11 cellular contexts compared by ENCODE assay signal in genomic region chr3:194369522-194370279, GRCh38. TPM values are rescaled to one million over a fixed set of nuclear protein-coding genes. Genes with fewer than 3 reads are reported as not detected.
DNase-seq lines count a peak whose midpoint lies in the region; ATAC-seq and TF ChIP-seq lines count a peak whose summit lies in the region.
"Had no signal": no experiment of that assay in that cellular context is flagged by ENCODE, and none has a peak within 500 bp of the region (broad histone marks: within the 10 kb centered on the region; RNA-seq: fewer than 3 reads in every experiment).

TSS of gene LRRC15 (minus strand) at chr3:194369743. CDS start at chr3:194361043, 8,700 bp downstream.

- H3K36me3 Mint-ChIP-seq in natural killer cell, result no peaks in the 10 kb centered on the region

- H3K27me3 Mint-ChIP-seq in natural killer cell (ENCODE audit: low read depth in 2 of 2), result peaks cover 10 to 33% of the 10 kb centered on the region in 2 donors

- TF ChIP-seq CTCF in hepatocyte (IDR thresholded peaks at IDR 0.05; ENCODE audit: poor library complexity), result no peak
- no peak for TF ChIP-seq CTCF in testis (IDR thresholded peaks at IDR 0.05)
- TF ChIP-seq CTCF in natural killer cell (IDR thresholded peaks at IDR 0.05), result no peak

- CTCF ChIA-PET in HEK293T (lab: Yijun Ruan, JAX), result no interaction called here

- H3K4me2 ChIP-seq in hepatocyte, result no peak within 1 kb of the TSS

- H3K27me3 ChIP-seq in adipocyte (replicated peaks; ENCODE audit: control insufficient read depth, insufficient read depth, low read length), result peaks cover 4% of the 10 kb centered on the region
- H3K27me3 ChIP-seq in hepatocyte, result peaks cover 16% of the 10 kb centered on the region
- no peaks in the 10 kb centered on the region for H3K27me3 ChIP-seq in testis
- H3K27me3 ChIP-seq: uterus had no signal

- H3K36me3 ChIP-seq in adipocyte (ENCODE audit: control insufficient read depth, insufficient read depth, low read length, severe bottlenecking) (no peaks in the 10 kb centered on the region), hepatocyte (replicated peaks; ENCODE audit: insufficient read depth, low read depth) (no peaks in the 10 kb centered on the region), testis (ENCODE audit: low read depth, missing control alignments) (no peaks in the 10 kb centered on the region)
- H3K36me3 ChIP-seq: uterus had no signal

- no peak within 1 kb of the TSS for H3K27ac Mint-ChIP-seq in natural killer cell

- no peaks in the 10 kb centered on the region for H4K20me1 ChIP-seq in hepatocyte (ENCODE audit: insufficient read depth, poor library complexity, severe bottlenecking)

- DNase-seq in NCI-H82 (lab: John Stamatoyannopoulos, UW) (peak; percentile 33), NCI-H82 treated with DMSO at 0.1 percent for 48 hours (lab: John Stamatoyannopoulos, UW; ENCODE audit: unreplicated experiment) (no peak), adipocyte (ENCODE audit: low read depth) (peak; percentile 88), hepatocyte (ENCODE audit: low spot score) (peak; percentile 63), testis (peak; percentile 23), HEK293T (ENCODE audit: extremely low spot score) (no peak), natural killer cell (no peak)
- DNase-seq: uterus had no signal

- POLR2A ChIA-PET in HEK293T (lab: Yijun Ruan, JAX), result no interaction called here

- peaks cover 27% of the 10 kb centered on the region for H3K4me1 ChIP-seq in adipocyte (ENCODE audit: control insufficient read depth, insufficient read depth, low read length)
- peaks cover 16% of the 10 kb centered on the region for H3K4me1 ChIP-seq in hepatocyte (ENCODE audit: insufficient read depth)
- H3K4me1 ChIP-seq in testis, result no peaks in the 10 kb centered on the region

- 32% methylated on average over 21 of the region's 21 CpGs for whole genome bisulfite sequencing in hepatocyte (ENCODE audit: low lambda C conversion rate, missing lambda C conversion rate)
- 30 to 33% methylated on average over 13 to 21 of the region's 21 CpGs for WGBS in testis, 2 donors

- no peak within 1 kb of the TSS for H3K27ac ChIP-seq in hepatocyte
- no peak within 1 kb of the TSS for H3K27ac ChIP-seq in testis
- H3K27ac ChIP-seq: 22Rv1, uterus had no signal

- no peak for TF ChIP-seq POLR2A in testis (IDR thresholded peaks at IDR 0.05)

- intact Hi-C loops in testis (cut with DNase I; ENCODE audit: low total_unique reads) (no loop called here), natural killer cell (cut with micrococcal nuclease) (no loop called here)

- no peaks in the 10 kb centered on the region for H3K9me2 ChIP-seq in hepatocyte (replicated peaks; ENCODE audit: insufficient read depth)

- H3K9me3 ChIP-seq in adipocyte (ENCODE audit: control insufficient read depth, low read length) (no peaks in the 10 kb centered on the region), hepatocyte (ENCODE audit: low read depth) (no peaks in the 10 kb centered on the region), testis (no peaks in the 10 kb centered on the region)
- H3K9me3 ChIP-seq: uterus had no signal

- H3K9ac ChIP-seq in adipocyte (ENCODE audit: low read length), result no peak within 1 kb of the TSS

- no peak within 1 kb of the TSS for H2AFZ ChIP-seq in hepatocyte

- H3K4me3 Mint-ChIP-seq in natural killer cell, result no peak within 1 kb of the TSS

- no peaks in the 10 kb centered on the region for H3K79me2 ChIP-seq in hepatocyte

- no peaks in the 10 kb centered on the region for H3K4me1 Mint-ChIP-seq in natural killer cell

- no peak within 1 kb of the TSS for H3K4me3 ChIP-seq in adipocyte (ENCODE audit: low read length)
- H3K4me3 ChIP-seq in hepatocyte, result no peak within 1 kb of the TSS
- H3K4me3 ChIP-seq in testis, result no peak within 1 kb of the TSS
- H3K4me3 ChIP-seq: uterus had no signal

- ATAC-seq in GM21723 (IDR thresholded peaks at IDR 0.05; ENCODE audit: unreplicated experiment) (no peak), natural killer cell (no peak)

- no peaks in the 10 kb centered on the region for H3K9me3 Mint-ChIP-seq in natural killer cell

TF ChIP-seq in HEK293T, 16 proteins besides CTCF, POLR2A, EP300 and RAD21:
- TF ChIP-seq FOXK2 (IDR thresholded peaks at IDR 0.05), result no peak
- no peak for TF ChIP-seq SUZ12 (IDR thresholded peaks at IDR 0.05)
- TF ChIP-seq HDGF (IDR thresholded peaks at IDR 0.05; ENCODE audit: borderline replicate concordance), result no peak
- TF ChIP-seq SP1 (IDR thresholded peaks at IDR 0.05), result no peak
- no peak for TF ChIP-seq BHLHE40 (IDR thresholded peaks at IDR 0.05; ENCODE audit: borderline replicate concordance)
- TF ChIP-seq ZNF384 (IDR thresholded peaks at IDR 0.05), result no peak
- TF ChIP-seq NFRKB (IDR thresholded peaks at IDR 0.05), result no peak
- TF ChIP-seq FOXM1 (IDR thresholded peaks at IDR 0.05; ENCODE audit: borderline replicate concordance), result no peak
- no peak for TF ChIP-seq ARNT (IDR thresholded peaks at IDR 0.05)
- TF ChIP-seq LEF1 (IDR thresholded peaks at IDR 0.05; ENCODE audit: borderline replicate concordance), result no peak
- no peak for TF ChIP-seq CTBP1 (IDR thresholded peaks at IDR 0.05; ENCODE audit: borderline replicate concordance)
- TF ChIP-seq ELF4 (IDR thresholded peaks at IDR 0.05), result no peak
- no peak for TF ChIP-seq L3MBTL2 (conservative IDR thresholded peaks at IDR 0.05)
- no peak for TF ChIP-seq TARDBP (IDR thresholded peaks at IDR 0.05)
- no peak for TF ChIP-seq PKNOX1 (IDR thresholded peaks at IDR 0.05)

RNA-seq across cellular contexts. Expression of gene LRRC15, which starts in this region (rescaled TPM):
- not detected in 2 replicates for total RNA-seq in hepatocyte
- polyA plus RNA-seq in hepatocyte, result not detected in 2 replicates
- total RNA-seq in testis, result under 1 TPM in 1 of 2 donors, not detected in 1; 0.06 TPM
- 0.75 TPM for polyA plus RNA-seq in testis (ENCODE audit: insufficient read depth, low read depth, low replicate concordance)
- not detected for total RNA-seq in natural killer cell
- total RNA-seq: glomerular endothelial cell had no signal

Comparison
In these comparisons a context has a peak if more than half of its experiments do, and no peak if none do; other contexts are left out.
1. DNase-seq: peak in NCI-H82 (single experiment) and adipocyte (single experiment); none in NCI-H82 treated with DMSO at 0.1 percent for 48 hours (single experiment), HEK293T (single experiment) and natural killer cell (single experiment).
2. Peak in DNase-seq in hepatocyte; RNA of the gene not detected or under 1 TPM.
3. Peak in DNase-seq in testis; RNA of the gene not detected or under 1 TPM.